ENCODE assay signal across 19 cellular contexts in genomic region chr21:28489197-28489596, GRCh38.
"Had no signal": no experiment of that assay in that cellular context is flagged by ENCODE, and none has a peak within 500 bp of the region (broad histone marks: within the 10 kb centered on the region; RNA-seq: fewer than 3 reads in every experiment).

No MANE protein-coding gene starts in this region.

- H3K4me3 ChIP-seq: heart left ventricle, prostate gland, right lobe of liver, testis had no signal

- DNase-seq: activated CD4-positive, alpha-beta T cell treated with anti-CD3 and anti-CD28 coated beads for 48 hours; activated CD8-positive, alpha-beta T cell treated with anti-CD3 and anti-CD28 coated beads for 36 hours; activated gamma-delta T cell; activated T-cell treated with anti-CD3 and anti-CD28 coated beads, Interleukin-2, amount 50 U/mL, for 48 hours; amniotic stem cell; cerebellar nuclear complex; effector memory CD8-positive, alpha-beta T cell; heart left ventricle; immature natural killer cell; left cardiac atrium; naive thymus-derived CD8-positive, alpha-beta T cell; right lobe of liver; stimulated activated CD4-positive, alpha-beta T cell treated with anti-CD3 and anti-CD28 coated beads, Interleukin-1b, Interleukin-23, amount 100 ng/mL, for 48 hours; stimulated activated naive CD8-positive, alpha-beta T cell treated with anti-CD3 and anti-CD28 coated beads, Interleukin-15, amount 100 ng/mL, for 72 hours; T-helper 17 cell; testis had no signal

- H3K4me1 ChIP-seq: prostate gland, right lobe of liver, testis had no signal

- H3K36me3 ChIP-seq: heart left ventricle, prostate gland, right lobe of liver had no signal

- H3K9me3 ChIP-seq: heart left ventricle, prostate gland, right lobe of liver, testis had no signal

- H3K27ac ChIP-seq: heart left ventricle, prostate gland, right lobe of liver, testis had no signal

- ATAC-seq: activated CD8-positive, alpha-beta T cell treated with anti-CD3 and anti-CD28 coated beads for 36 hours; activated naive CD4-positive, alpha-beta T cell treated with anti-CD3 and anti-CD28 coated beads, Interleukin-2, amount 50 U/mL, for 72 hours; effector memory CD8-positive, alpha-beta T cell; heart left ventricle; left cardiac atrium; naive thymus-derived CD8-positive, alpha-beta T cell; right lobe of liver; stimulated activated naive CD8-positive, alpha-beta T cell treated with anti-CD3 and anti-CD28 coated beads, Interleukin-15, amount 100 ng/mL, for 72 hours; T-helper 17 cell; WTC11 had no signal

- H3K27me3 ChIP-seq: heart left ventricle, right lobe of liver, testis had no signal
